Comparison of ENCODE assay signal across 1 cellular context in genomic region chr19:17645339-17645963, GRCh38.
TF ChIP-seq lines count a peak whose summit lies in the region.

No MANE protein-coding gene starts in this region.

TF ChIP-seq in HepG2, 621 proteins besides CTCF, POLR2A, EP300 and RAD21:
- peak; percentile 79 for TF ChIP-seq ATF7 (IDR thresholded peaks at IDR 0.05)
- TF ChIP-seq ATF7 (CRISPR knock-in tag; IDR thresholded peaks at IDR 0.05): no peak
- TF ChIP-seq CREB1 (IDR thresholded peaks at IDR 0.05): peak; percentile 78
- no peak for TF ChIP-seq CREB1 (CRISPR knock-in tag; IDR thresholded peaks at IDR 0.05)
- TF ChIP-seq ZNF34 (CRISPR knock-in tag; IDR thresholded peaks at IDR 0.05; ENCODE audit: borderline replicate concordance): no peak
- TF ChIP-seq ZSCAN22 (CRISPR knock-in tag; IDR thresholded peaks at IDR 0.05): peak; percentile 95
